9 cellular contexts compared by ENCODE assay signal in genomic region chr12:52230364-52231281, GRCh38. TPM values are rescaled to one million over a fixed set of nuclear protein-coding genes. Genes with fewer than 3 reads are reported as not detected.
DNase-seq lines count a peak whose midpoint lies in the region; ATAC-seq and TF ChIP-seq lines count a peak whose summit lies in the region.
"Had no signal": no experiment of that assay in that cellular context is flagged by ENCODE, and none has a peak within 500 bp of the region (broad histone marks: within the 10 kb centered on the region; RNA-seq: fewer than 3 reads in every experiment).

No MANE protein-coding gene starts in this region.

- no peak overlapping the region for H3K23ac ChIP-seq in trophoblast cell (ENCODE audit: low read length)

- H3K27ac ChIP-seq in Panc1 (ENCODE audit: low read length) (peak overlapping the region; percentile 83), trophoblast cell (ENCODE audit: low read depth, low read length) (peak overlapping the region; percentile 92)

- no peak overlapping the region for H3K9ac ChIP-seq in trophoblast cell (ENCODE audit: low read length)

- H3K9me3 ChIP-seq in Panc1 (ENCODE audit: control insufficient read depth, insufficient read depth, low read depth, low read length) (no peaks in the 10 kb centered on the region), trophoblast cell (ENCODE audit: insufficient read depth, low read depth, low read length) (no peaks in the 10 kb centered on the region)
- H3K9me3 ChIP-seq: tibial nerve had no signal

- in situ Hi-C loops in Panc1 (cut with HindIII; ENCODE audit: low pct_unique_long_range_greater_than_20kb, low sequenced_read_pairs), result no loop called here

- peaks cover 28% of the 10 kb centered on the region for H3K79me2 ChIP-seq in trophoblast cell (ENCODE audit: control insufficient read depth, insufficient read depth, low read length, poor library complexity)

- H2AK5ac ChIP-seq in trophoblast cell (ENCODE audit: low read length), result peak overlapping the region; percentile 22

- H3K18ac ChIP-seq in trophoblast cell (ENCODE audit: low read length), result peak overlapping the region; percentile 2

- H3K4me1 ChIP-seq in Panc1 (ENCODE audit: control insufficient read depth, insufficient read depth, low read length) (peaks cover 44% of the 10 kb centered on the region), trophoblast cell (ENCODE audit: control insufficient read depth in 1 of 2, insufficient read depth in 2 of 2, low read length in 2 of 2) (peaks cover 46 to 58% of the 10 kb centered on the region in 2 experiments)

- intact Hi-C loops in Panc1 (cut with micrococcal nuclease; ENCODE audit: unreplicated experiment), result no loop called here

- ATAC-seq in Panc1, result peak; percentile 88
- ATAC-seq in GM19395 (IDR thresholded peaks at IDR 0.05; ENCODE audit: unreplicated experiment), result no peak
- no peak for ATAC-seq in HG03469 (IDR thresholded peaks at IDR 0.05; ENCODE audit: unreplicated experiment)

- peak overlapping the region; percentile 89 for H4K91ac ChIP-seq in trophoblast cell (ENCODE audit: low read depth, low read length)

- H2BK12ac ChIP-seq in trophoblast cell (ENCODE audit: low read length), result peak overlapping the region; percentile 58

- H2BK5ac ChIP-seq in trophoblast cell (ENCODE audit: low read depth, low read length, poor library complexity), result peak overlapping the region; percentile 86

- H3K4ac ChIP-seq in trophoblast cell (ENCODE audit: low read depth, low read length), result peak overlapping the region; percentile 42

- H3K36me3 ChIP-seq in Panc1 (ENCODE audit: control insufficient read depth, insufficient read depth, low read length) (no peaks in the 10 kb centered on the region), trophoblast cell (ENCODE audit: control insufficient read depth in 1 of 2, insufficient read depth in 2 of 2, low read length in 2 of 2) (peaks cover 9 to 10% of the 10 kb centered on the region in 2 experiments)
- H3K36me3 ChIP-seq: tibial nerve had no signal

- H3K4me3 ChIP-seq in Panc1 (ENCODE audit: low read depth in 2 of 2, low read length in 2 of 2) (no peak overlapping the region), fibroblast of mammary gland (ENCODE audit: control insufficient read depth, low read depth, low read length) (no peak overlapping the region), trophoblast cell (ENCODE audit: low read depth, low read length) (no peak overlapping the region)
- H3K4me3 ChIP-seq: tibial nerve had no signal

- no TSS peak for BruUV-seq in Panc1 (replicated peaks; lab: Mats Ljungman, UMichigan)

- H3K79me1 ChIP-seq in trophoblast cell (ENCODE audit: low read length), result peaks cover 51% of the 10 kb centered on the region

- DNase-seq in DMS79 (lab: John Stamatoyannopoulos, UW) (peak; percentile 14), Panc1 (ENCODE audit: low read depth, low spot score) (no peak), fibroblast of mammary gland (ENCODE audit: low read depth) (peak; percentile 75), trophoblast cell (peak; percentile 95 to 96), GM19238 (ENCODE audit: insufficient read length, low spot score) (no peak)
- DNase-seq in activated CD8-positive, alpha-beta memory T cell treated with anti-CD3 and anti-CD28 coated beads, Interleukin-2, amount 50 U/mL, for 4 hours, result no peak

- H3K27me3 ChIP-seq in Panc1 (ENCODE audit: control insufficient read depth, insufficient read depth, low read length) (no peaks in the 10 kb centered on the region), trophoblast cell (ENCODE audit: insufficient read depth, low read length) (no peaks in the 10 kb centered on the region)

- POLR2A ChIA-PET in Panc1 (lab: Charles Lee), result interaction anchor here (0.6 kb wide), 1 partner anchor 60 kb away, joined by 3 read pairs; no protein-coding TSS in a partner anchor

- H4K12ac ChIP-seq in trophoblast cell (ENCODE audit: low read depth, low read length), result no peak overlapping the region

- CTCF ChIA-PET in Panc1 (lab: Charles Lee), result no interaction called here

- H2BK120ac ChIP-seq in trophoblast cell (ENCODE audit: insufficient read depth, low read length, poor library complexity), result peak overlapping the region; percentile 83

- H3K4me2 ChIP-seq in trophoblast cell (ENCODE audit: low read length), result peak overlapping the region; percentile 2

- TF ChIP-seq CTCF in Panc1 (IDR thresholded peaks at IDR 0.05), result no peak
- TF ChIP-seq CTCF in fibroblast of mammary gland (conservative IDR thresholded peaks at IDR 0.05; ENCODE audit: control insufficient read depth, insufficient read depth, low read depth, low read length), result no peak

- peak overlapping the region; percentile 19 for H3K14ac ChIP-seq in trophoblast cell (ENCODE audit: low read length)

- no peak overlapping the region for H2AFZ ChIP-seq in trophoblast cell (ENCODE audit: insufficient read depth, low read length, poor library complexity)

- WGBS in trophoblast cell (ENCODE audit: extremely low coverage, insufficient coverage, insufficient read length), result no CpG with 5 or more reads among the region's 8 CpGs

- peak overlapping the region; percentile 56 for H4K8ac ChIP-seq in trophoblast cell (ENCODE audit: low read depth, low read length)

RNA-seq across cellular contexts. Expression of gene KRT7, which starts 2.4 kb away (rescaled TPM):
- 16.8 TPM for total RNA-seq in Panc1 (2021; ENCODE audit: unreplicated experiment)
- 19.1 TPM for polyA plus RNA-seq in Panc1 (2012; ENCODE audit: insufficient read length)
- polyA plus RNA-seq in trophoblast cell (2013), result 666 and 746 TPM in 2 replicates

RNA-seq across cellular contexts. Expression of gene KRT80, which starts 38.8 kb away (rescaled TPM):
- 51.5 TPM for total RNA-seq in Panc1 (2021; ENCODE audit: unreplicated experiment)
- polyA plus RNA-seq in Panc1 (2012; ENCODE audit: insufficient read length), result 30.3 TPM
- polyA plus RNA-seq in trophoblast cell (2013), result 26.3 and 28.8 TPM in 2 replicates
- total RNA-seq: tibial nerve had no signal

RNA-seq across cellular contexts. Expression of gene KRT86, which starts 43.8 kb away (rescaled TPM):
- total RNA-seq in Panc1 (2021; ENCODE audit: unreplicated experiment), result 1.1 TPM
- 1.2 TPM for polyA plus RNA-seq in Panc1 (2012; ENCODE audit: insufficient read length)
- polyA plus RNA-seq in trophoblast cell (2013), result 0.10 and 0.14 TPM in 2 replicates
- total RNA-seq: tibial nerve had no signal

Comparison
In these comparisons a context has a peak if more than half of its experiments do, and no peak if none do; other contexts are left out.
1. DNase-seq: peak in DMS79 (single experiment), fibroblast of mammary gland (single experiment) and trophoblast cell (2 of 2); none in Panc1 (single experiment), GM19238 (single experiment) and activated CD8-positive, alpha-beta memory T cell treated with anti-CD3 and anti-CD28 coated beads, Interleukin-2, amount 50 U/mL, for 4 hours (single experiment).